1 cellular context compared by ENCODE assay signal in genomic region chr4:166088576-166088975, GRCh38.
TF ChIP-seq lines count a peak whose summit lies in the region.

No MANE protein-coding gene starts in this region.

TF ChIP-seq in SK-N-SH treated with all-trans-retinoic acid at 6 μM for 48 hours, 23 proteins besides CTCF, POLR2A, EP300 and RAD21 (continued from another document):
- TF ChIP-seq ZNF70 (CRISPR knock-in tag; IDR thresholded peaks at IDR 0.05) (no peak), POU6F1 (CRISPR knock-in tag; IDR thresholded peaks at IDR 0.05; ENCODE audit: borderline replicate concordance, low read depth) (no peak)
